ENCODE assay signal across 18 cellular contexts in the genomic region with DNA sequence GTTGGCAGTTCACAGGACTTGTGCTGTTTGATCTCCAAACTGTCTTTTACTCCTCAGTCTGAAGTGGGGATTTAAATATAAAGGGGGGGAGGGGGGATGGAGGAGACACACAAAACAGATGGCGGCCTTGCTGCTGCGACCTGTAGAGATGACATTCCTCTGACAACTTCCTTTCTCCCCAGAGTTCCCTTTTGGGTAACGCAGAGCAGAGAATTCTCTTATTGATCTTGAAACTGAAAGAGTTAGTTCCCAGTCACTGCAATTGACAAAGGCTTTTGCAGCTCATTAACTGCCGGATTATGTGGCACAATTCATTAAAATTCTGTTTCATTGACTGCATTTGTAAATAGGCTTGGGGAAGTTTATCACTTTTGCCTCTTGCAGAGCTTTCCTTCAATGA.
"Had no signal": no experiment of that assay in that cellular context is flagged by ENCODE, and none has a peak within 500 bp of the region (broad histone marks: within the 10 kb centered on the region; RNA-seq: fewer than 3 reads in every experiment).

No MANE protein-coding gene starts in this region.

- H3K4me3 Mint-ChIP-seq: activated CD8-positive, alpha-beta T cell treated with anti-CD3 and anti-CD28 coated beads, Interleukin-2, amount 10 ng/mL, durations not matched to agents 7 days and 5 days; natural killer cell; stimulated activated effector memory CD8-positive, alpha-beta T cell treated with anti-CD3 and anti-CD28 coated beads, Interleukin-12 subunit alpha, Interleukin-12 subunit beta, amount 100 ng/mL, for 72 hours; T-cell had no signal

- H3K4me1 Mint-ChIP-seq: stimulated activated effector memory CD8-positive, alpha-beta T cell treated with anti-CD3 and anti-CD28 coated beads, Interleukin-12 subunit alpha, Interleukin-12 subunit beta, amount 100 ng/mL, for 72 hours had no signal

- H3K36me3 ChIP-seq: ascending aorta, cardiac muscle cell, heart right ventricle, right atrium auricular region, transverse colon had no signal

- H3K27ac Mint-ChIP-seq: activated CD8-positive, alpha-beta T cell treated with anti-CD3 and anti-CD28 coated beads, Interleukin-2, amount 10 ng/mL, durations not matched to agents 7 days and 5 days; natural killer cell; stimulated activated effector memory CD8-positive, alpha-beta T cell treated with anti-CD3 and anti-CD28 coated beads, Interleukin-12 subunit alpha, Interleukin-12 subunit beta, amount 100 ng/mL, for 72 hours; T-cell had no signal

- H3K36me3 Mint-ChIP-seq: natural killer cell; stimulated activated effector memory CD8-positive, alpha-beta T cell treated with anti-CD3 and anti-CD28 coated beads, Interleukin-12 subunit alpha, Interleukin-12 subunit beta, amount 100 ng/mL, for 72 hours; T-cell had no signal

- H3K27ac ChIP-seq: ascending aorta, cardiac muscle cell, heart right ventricle, parathyroid adenoma, right atrium auricular region, skin epidermis, transverse colon had no signal

- H3K4me3 ChIP-seq: ascending aorta, cardiac muscle cell, heart right ventricle, right atrium auricular region, skin epidermis, transverse colon had no signal

- H3K79me2 ChIP-seq: parathyroid adenoma had no signal

- DNase-seq: activated CD4-positive, alpha-beta T cell treated with anti-CD3 and anti-CD28 coated beads for 4 hours; activated CD8-positive, alpha-beta memory T cell treated with anti-CD3 and anti-CD28 coated beads, Interleukin-2, amount 50 U/mL, for 48 hours; activated CD8-positive, alpha-beta T cell treated with anti-CD3 and anti-CD28 coated beads, Interleukin-2, amount 10 ng/mL, durations not matched to agents 7 days and 5 days; activated naive CD4-positive, alpha-beta T cell; foreskin melanocyte; heart right ventricle; islet precursor cell; natural killer cell; T-cell; T1000; transverse colon had no signal

- H3K4me1 ChIP-seq: ascending aorta, heart right ventricle, right atrium auricular region, transverse colon had no signal

- H3K9me3 Mint-ChIP-seq: natural killer cell; stimulated activated effector memory CD8-positive, alpha-beta T cell treated with anti-CD3 and anti-CD28 coated beads, Interleukin-12 subunit alpha, Interleukin-12 subunit beta, amount 100 ng/mL, for 72 hours; T-cell had no signal

- ATAC-seq: activated CD8-positive, alpha-beta T cell treated with anti-CD3 and anti-CD28 coated beads, Interleukin-2, amount 10 ng/mL, durations not matched to agents 7 days and 5 days; heart right ventricle; left lobe of liver; natural killer cell; stimulated activated effector memory CD8-positive, alpha-beta T cell treated with anti-CD3 and anti-CD28 coated beads, Interleukin-12 subunit alpha, Interleukin-12 subunit beta, amount 100 ng/mL, for 72 hours; T-cell had no signal

- H2AFZ ChIP-seq: parathyroid adenoma had no signal

- H3K9me3 ChIP-seq: ascending aorta, transverse colon had no signal

- H3K27me3 ChIP-seq: ascending aorta, cardiac muscle cell, right atrium auricular region, transverse colon had no signal

- H3K9ac ChIP-seq: parathyroid adenoma had no signal
